Comparison of ENCODE assay signal across 8 cellular contexts in the genomic region with DNA sequence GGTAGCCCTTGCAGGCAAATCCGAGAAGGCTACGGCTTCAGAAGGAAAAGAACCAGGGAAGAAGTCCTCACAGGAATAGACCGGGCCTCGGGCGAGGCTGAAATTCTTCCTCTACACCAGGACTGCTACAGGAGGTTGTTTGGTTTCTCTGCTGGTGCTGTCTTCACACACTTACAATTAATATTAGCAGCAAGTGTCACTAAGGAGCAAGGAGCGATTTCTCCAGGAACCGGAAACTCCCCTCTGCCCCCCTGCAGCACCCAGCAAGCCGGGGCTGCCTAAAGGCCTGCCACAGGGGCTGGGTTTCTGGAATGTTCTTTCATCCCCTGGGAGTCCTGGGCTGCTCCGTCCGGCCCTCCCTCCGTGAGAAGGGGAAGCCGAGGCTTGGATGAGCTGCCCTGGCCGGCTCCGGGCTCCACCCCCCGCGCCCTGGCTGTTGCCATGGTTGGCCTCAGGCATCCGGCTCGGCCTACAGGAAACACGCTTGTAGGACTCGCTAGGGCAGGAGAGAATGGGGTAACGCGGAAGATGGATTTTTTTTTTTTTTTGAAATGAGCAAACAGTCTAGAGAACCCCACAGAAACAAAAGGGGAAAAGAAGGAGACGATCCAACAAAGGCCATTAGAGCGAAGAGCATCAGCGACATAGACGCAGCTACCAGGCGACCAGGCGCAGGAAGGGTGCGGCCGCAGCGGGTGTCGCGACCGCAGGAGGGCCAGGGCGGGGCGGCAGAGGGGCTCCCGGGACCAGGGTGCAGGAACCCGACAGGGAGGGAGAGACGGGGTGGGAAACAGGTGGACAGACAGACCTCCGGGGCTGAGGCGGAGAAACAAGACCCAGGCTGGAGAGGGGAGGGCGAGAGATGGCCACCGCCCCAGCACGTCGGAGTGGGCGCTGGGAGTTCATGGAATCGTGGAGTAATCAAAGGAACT. TPM values are rescaled to one million over a fixed set of nuclear protein-coding genes. Genes with fewer than 3 reads are reported as not detected.
DNase-seq lines count a peak whose midpoint lies in the region; ATAC-seq and TF ChIP-seq lines count a peak whose summit lies in the region.

No MANE protein-coding gene starts in this region.

- H3K4me3 Mint-ChIP-seq in stimulated activated memory B cell treated with anti-CD40 and anti-IgM and Interleukin-4, amounts not matched to agents 10 μg/mL and 1 μg/mL and 100 μg/mL, for 72 hours, result peak overlapping the region; percentile 85

- no peaks in the 10 kb centered on the region for H3K9me3 ChIP-seq in ascending aorta
- no peaks in the 10 kb centered on the region for H3K9me3 ChIP-seq in A673 (ENCODE audit: low read depth, low read length, poor library complexity, severe bottlenecking)

- intact Hi-C loops in ascending aorta (cut with DNase I) (no loop called here), A673 (cut with micrococcal nuclease; ENCODE audit: unreplicated experiment) (no loop called here)

- H3K4me3 ChIP-seq in ascending aorta (peak overlapping the region; percentile 31 to 44), A673 (ENCODE audit: low read depth, low read length, poor library complexity, severe bottlenecking) (no peak overlapping the region)

- DNase-seq in DMS153 treated with DMSO at 0.1 percent for 48 hours (lab: John Stamatoyannopoulos, UW; ENCODE audit: unreplicated experiment) (peak; percentile 69), ascending aorta (ENCODE audit: low spot score in 2 of 2) (peak in 1 of 2 donors; percentile 63), left lobe of liver (ENCODE audit: low spot score) (no peak), A673 (ENCODE audit: low spot score) (no peak), NCI-H345 treated with DMSO at 0.1 percent for 48 hours (lab: John Stamatoyannopoulos, UW; ENCODE audit: unreplicated experiment) (no peak)

- no peak overlapping the region for H3K27ac ChIP-seq in ascending aorta
- no peak overlapping the region for H3K27ac ChIP-seq in A673 (ENCODE audit: low read depth, low read length, poor library complexity, severe bottlenecking)

- H3K27me3 ChIP-seq in ascending aorta (no peaks in the 10 kb centered on the region), A673 (replicated peaks; ENCODE audit: insufficient read depth, low read depth, low read length, poor library complexity) (peaks cover 6% of the 10 kb centered on the region)

- peaks cover 5% of the 10 kb centered on the region for H3K36me3 Mint-ChIP-seq in stimulated activated memory B cell treated with anti-CD40 and anti-IgM and Interleukin-4, amounts not matched to agents 10 μg/mL and 1 μg/mL and 100 μg/mL, for 72 hours

- no peaks in the 10 kb centered on the region for H3K36me3 ChIP-seq in ascending aorta
- H3K36me3 ChIP-seq in A673 (ENCODE audit: insufficient read depth, low read length, poor library complexity, severe bottlenecking), result no peaks in the 10 kb centered on the region

- POLR2A ChIA-PET in A673 (lab: Charles Lee; ENCODE audit: low non-redundant PET), result no interaction called here

- H3K9me3 Mint-ChIP-seq in stimulated activated memory B cell treated with anti-CD40 and anti-IgM and Interleukin-4, amounts not matched to agents 10 μg/mL and 1 μg/mL and 100 μg/mL, for 72 hours, result peaks cover 6% of the 10 kb centered on the region

- CTCF ChIA-PET in A673 (lab: Charles Lee), result no interaction called here

- no TSS peak for BruUV-seq in A673 (replicated peaks; lab: Mats Ljungman, UMichigan)

- ATAC-seq in GM19438 (IDR thresholded peaks at IDR 0.05; ENCODE audit: low read depth, unreplicated experiment) (peak; percentile 95), HG03460 (IDR thresholded peaks at IDR 0.05; ENCODE audit: unreplicated experiment) (peak; percentile 96), left lobe of liver (peak; percentile 67)
- peak; percentile 88 for ATAC-seq in stimulated activated memory B cell treated with anti-CD40 and anti-IgM and Interleukin-4, amounts not matched to agents 10 μg/mL and 1 μg/mL and 100 μg/mL, for 72 hours

- H3K4me1 ChIP-seq in ascending aorta (no peaks in the 10 kb centered on the region), A673 (ENCODE audit: insufficient read depth, low read length, poor library complexity, severe bottlenecking) (no peaks in the 10 kb centered on the region)

- peaks cover 35% of the 10 kb centered on the region for H3K4me1 Mint-ChIP-seq in stimulated activated memory B cell treated with anti-CD40 and anti-IgM and Interleukin-4, amounts not matched to agents 10 μg/mL and 1 μg/mL and 100 μg/mL, for 72 hours

- peak overlapping the region; percentile 87 for H3K27ac Mint-ChIP-seq in stimulated activated memory B cell treated with anti-CD40 and anti-IgM and Interleukin-4, amounts not matched to agents 10 μg/mL and 1 μg/mL and 100 μg/mL, for 72 hours

- H3K27me3 Mint-ChIP-seq in stimulated activated memory B cell treated with anti-CD40 and anti-IgM and Interleukin-4, amounts not matched to agents 10 μg/mL and 1 μg/mL and 100 μg/mL, for 72 hours, result peaks cover 17% of the 10 kb centered on the region

- TF ChIP-seq CTCF in ascending aorta (IDR thresholded peaks at IDR 0.05), result no peak
- no peak for TF ChIP-seq CTCF in A673 (conservative IDR thresholded peaks at IDR 0.05; ENCODE audit: low read depth, low read length)

RNA-seq across cellular contexts. Expression of gene EN2, which starts 33.0 kb away (rescaled TPM):
- total RNA-seq in ascending aorta (not detected), left lobe of liver (not detected), A673 (2021) (not detected in 2 replicates)

RNA-seq across cellular contexts. Expression of gene CNPY1, which starts 55.4 kb away (rescaled TPM):
- total RNA-seq in ascending aorta (not detected), left lobe of liver (not detected), A673 (2021) (not detected in 2 replicates)
